ENCODE assay signal across 34 cellular contexts in genomic region chr1:207658408-207658807, GRCh38. TPM values are rescaled to one million over a fixed set of nuclear protein-coding genes. Genes with fewer than 3 reads are reported as not detected.
"Had no signal": no experiment of that assay in that cellular context is flagged by ENCODE, and none has a peak within 500 bp of the region (broad histone marks: within the 10 kb centered on the region; RNA-seq: fewer than 3 reads in every experiment).

No MANE protein-coding gene starts in this region.

- H3K27me3 ChIP-seq: left lung, right atrium auricular region, right lobe of liver, upper lobe of right lung had no signal

- FAIRE-seq: islet of Langerhans, kidney, urothelium cell line had no signal

- H3K27ac Mint-ChIP-seq: immature natural killer cell; naive thymus-derived CD8-positive, alpha-beta T cell; nephron; stimulated activated naive CD8-positive, alpha-beta T cell treated with anti-CD3 and anti-CD28 coated beads, Interleukin-15, Interleukin-2, amounts not matched to agents 100 ng/mL and 50 ng/mL, for 24 hours had no signal

- H3K27ac ChIP-seq: left lung, lower lobe of right lung, neutrophil, parathyroid adenoma, right atrium auricular region, right lobe of liver, suprapubic skin, thoracic aorta, tibial artery, upper lobe of right lung had no signal

- H3K4me1 Mint-ChIP-seq: immature natural killer cell; naive thymus-derived CD8-positive, alpha-beta T cell; nephron; neural crest cell had no signal

- H3K9me3 Mint-ChIP-seq: immature natural killer cell; stimulated activated naive CD8-positive, alpha-beta T cell treated with anti-CD3 and anti-CD28 coated beads, Interleukin-15, Interleukin-2, amounts not matched to agents 100 ng/mL and 50 ng/mL, for 24 hours had no signal

- H3K9me3 ChIP-seq: lower lobe of right lung, neutrophil, right atrium auricular region, right lobe of liver, suprapubic skin, thoracic aorta, upper lobe of right lung had no signal

- H3K4me3 Mint-ChIP-seq: immature natural killer cell; naive thymus-derived CD8-positive, alpha-beta T cell; nephron; neural crest cell; stimulated activated naive CD8-positive, alpha-beta T cell treated with anti-CD3 and anti-CD28 coated beads, Interleukin-15, Interleukin-2, amounts not matched to agents 100 ng/mL and 50 ng/mL, for 24 hours had no signal

- DNase-seq: hypothalamus; immature natural killer cell; kidney; left colon; lower lobe of right lung; mammary epithelial cell; mesenchymal stem cell; naive thymus-derived CD8-positive, alpha-beta T cell; occipital lobe; right lobe of liver; stimulated activated CD4-positive, alpha-beta T cell treated with anti-CD3 and anti-CD28 coated beads, Interleukin-1b, Interleukin-23, amount 100 ng/mL, for 48 hours; stimulated activated CD4-positive, alpha-beta T cell treated with anti-CD3 and anti-CD28 coated beads, Interleukin-2, amount 100 ng/mL, for 48 hours; stimulated activated CD4-positive, alpha-beta T cell treated with anti-CD3 and anti-CD28 coated beads, Interleukin-4, amount 100 ng/mL, for 4 hours; stimulated activated CD8-positive, alpha-beta memory T cell treated with anti-CD3 and anti-CD28 coated beads, Interleukin-4, amount 100 ng/mL, for 48 hours; stimulated activated naive CD4-positive, alpha-beta T cell; tibial artery; trophoblast cell; upper lobe of right lung had no signal

- ATAC-seq: left colon; left lung; naive thymus-derived CD8-positive, alpha-beta T cell had no signal

RNA-seq across cellular contexts. Expression of gene CR1L, which starts 13.5 kb away (rescaled TPM):
- total RNA-seq: mammary epithelial cell; mucosa of gallbladder; naive thymus-derived CD8-positive, alpha-beta T cell; neural crest cell; osteocyte; pulmonary artery endothelial cell; renal cortical epithelial cell; right atrium auricular region; smooth muscle cell; suprapubic skin; thoracic aorta; upper lobe of right lung had no signal
